Comparison of ENCODE assay signal across 9 cellular contexts in genomic region chr4:7045961-7046921, GRCh38. TPM values are rescaled to one million over a fixed set of nuclear protein-coding genes. Genes with fewer than 3 reads are reported as not detected.
A peak's percentile ranks its signal among the peaks of the same experiment; 100 is the strongest.
DNase-seq lines count a peak whose midpoint lies in the region; ATAC-seq and TF ChIP-seq lines count a peak whose summit lies in the region.
"Had no signal": no experiment of that assay in that cellular context is flagged by ENCODE, and none has a peak within 500 bp of the region (broad histone marks: within the 10 kb centered on the region; RNA-seq: fewer than 3 reads in every experiment).

No MANE protein-coding gene starts in this region.

- 64 to 76% methylated on average over 17 to 23 of the region's 23 CpGs for WGBS in body of pancreas, 2 donors

- H3K4me1 ChIP-seq in breast epithelium (peaks cover 7 to 35% of the 10 kb centered on the region in 2 donors), body of pancreas (peaks cover 75% of the 10 kb centered on the region)

- intact Hi-C loops in breast epithelium (cut with DNase I; ENCODE audit: low total_unique reads) (no loop called here), body of pancreas (cut with DNase I) (no loop called here)

- ATAC-seq in GM18502 (IDR thresholded peaks at IDR 0.05; ENCODE audit: poor library complexity, unreplicated experiment) (peak; percentile 38), HG02885 (IDR thresholded peaks at IDR 0.05; ENCODE audit: poor library complexity, unreplicated experiment) (peak; percentile 29), HG02973 (IDR thresholded peaks at IDR 0.05; ENCODE audit: unreplicated experiment) (no peak), body of pancreas (no peak)

- no peak for DNase-seq in breast epithelium (ENCODE audit: low spot score in 2 of 2)
- peak; percentile 82 for DNase-seq in renal cortical epithelial cell (ENCODE audit: low read depth)
- DNase-seq in 8988T, result no peak
- DNase-seq in cortex of kidney (lab: John Stamatoyannopoulos, UW), result no peak
- no peak for DNase-seq in body of pancreas
- DNase-seq: amniotic stem cell had no signal

- H3K27ac ChIP-seq in breast epithelium (peak overlapping the region; percentile 84 to 92), body of pancreas (no peak overlapping the region)

- H3K36me3 ChIP-seq in breast epithelium (no peaks in the 10 kb centered on the region), body of pancreas (replicated peaks in 1 of 2; ENCODE audit: insufficient read depth in 1 of 2, low read depth in 2 of 2) (no peaks in the 10 kb centered on the region)

- TF ChIP-seq POLR2A in breast epithelium (IDR thresholded peaks at IDR 0.05) (no peak), body of pancreas (IDR thresholded peaks at IDR 0.05) (no peak)

- H3K27me3 ChIP-seq in breast epithelium (no peaks in the 10 kb centered on the region), body of pancreas (no peaks in the 10 kb centered on the region)

- TF ChIP-seq CTCF in breast epithelium (IDR thresholded peaks at IDR 0.05) (no peak), body of pancreas (IDR thresholded peaks at IDR 0.05) (no peak)

- H3K4me3 ChIP-seq in breast epithelium (peak overlapping the region in 2 of 3 donors; percentile 89 to 94), body of pancreas (no peak overlapping the region)

- H3K9me3 ChIP-seq in breast epithelium (no peaks in the 10 kb centered on the region), body of pancreas (no peaks in the 10 kb centered on the region)

RNA-seq across cellular contexts. Expression of gene TADA2B, which starts 3.1 kb away (rescaled TPM):
- total RNA-seq in breast epithelium (10 to 100 TPM; 16.4 to 22.7 (median 17.8) TPM), renal cortical epithelial cell (9.6 and 31.4 TPM in 2 replicates), body of pancreas (10 to 100 TPM; 18.1 to 20.0 TPM)

RNA-seq across cellular contexts. Expression of gene GRPEL1, which starts 21.6 kb away (rescaled TPM):
- total RNA-seq in breast epithelium, result 10 to 100 TPM; 20.2 to 24.1 (median 22.6) TPM
- 39.9 and 42.2 TPM in 2 replicates for total RNA-seq in renal cortical epithelial cell
- 10 to 100 TPM in 1 of 2 donors, 1 to 10 TPM in 1; 6.6 to 10.6 TPM for total RNA-seq in body of pancreas

Comparison
In these comparisons a context has a peak if more than half of its experiments do, and no peak if none do; other contexts are left out.
1. ATAC-seq: peak in GM18502 (single experiment) and HG02885 (single experiment); none in HG02973 (single experiment) and body of pancreas (single experiment).
2. H3K27ac ChIP-seq: peak in breast epithelium (2 of 2); none in body of pancreas (0 of 4).
3. H3K4me3 ChIP-seq: peak in breast epithelium (2 of 3); none in body of pancreas (0 of 2).